23 cellular contexts compared by ENCODE assay signal in the genomic region with DNA sequence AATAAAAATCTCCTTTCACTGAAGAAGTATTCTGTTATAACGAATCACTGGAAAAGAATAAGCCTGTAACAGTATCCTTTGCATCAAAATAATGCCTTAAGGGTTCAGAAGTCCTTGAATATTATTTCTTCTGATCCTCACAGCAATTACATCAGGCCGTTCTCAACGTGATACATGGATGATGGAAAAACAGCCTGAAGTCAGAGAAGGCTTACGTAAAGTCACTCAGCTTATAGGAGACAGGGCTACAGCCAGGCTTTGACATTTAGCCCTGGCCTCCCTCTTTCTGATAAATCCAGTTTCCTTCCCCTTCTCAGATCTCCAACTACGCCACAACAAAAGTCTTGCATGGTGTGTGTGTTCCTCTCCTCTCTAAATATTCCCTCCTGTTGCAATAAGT.
"Had no signal": no experiment of that assay in that cellular context is flagged by ENCODE, and none has a peak within 500 bp of the region (broad histone marks: within the 10 kb centered on the region; RNA-seq: fewer than 3 reads in every experiment).

No MANE protein-coding gene starts in this region.

- DNase-seq: activated CD4-positive, alpha-beta memory T cell treated with anti-CD3 and anti-CD28 coated beads, Interleukin-2, amount 10 ng/mL, durations not matched to agents 7 days and 5 days; activated CD4-positive, alpha-beta T cell treated with anti-CD3 and anti-CD28 coated beads for 48 hours; activated CD4-positive, CD25-positive, alpha-beta regulatory T cell; activated CD8-positive, alpha-beta memory T cell treated with anti-CD3 and anti-CD28 coated beads, Interleukin-2, amount 10 ng/mL, durations not matched to agents 7 days and 5 days; activated naive CD4-positive, alpha-beta T cell; activated naive CD8-positive, alpha-beta T cell treated with anti-CD3 and anti-CD28 coated beads for 36 hours; amygdala; effector memory CD8-positive, alpha-beta T cell; foreskin keratinocyte; hypothalamus; islet precursor cell; occipital lobe; stimulated activated CD4-positive, alpha-beta T cell treated with anti-CD3 and anti-CD28 coated beads, Interleukin-2, amount 100 ng/mL, for 24 hours; stimulated activated naive CD8-positive, alpha-beta T cell treated with anti-CD3 and anti-CD28 coated beads, Interleukin-15, Interleukin-2, amounts not matched to agents 100 U/mL and 50 U/mL, for 24 hours; substantia nigra had no signal

- H3K9me3 Mint-ChIP-seq: effector memory CD8-positive, alpha-beta T cell had no signal

- H3K27ac Mint-ChIP-seq: activated CD4-positive, alpha-beta memory T cell treated with anti-CD3 and anti-CD28 coated beads, Interleukin-2, amount 10 ng/mL, durations not matched to agents 7 days and 5 days; activated CD8-positive, alpha-beta memory T cell treated with anti-CD3 and anti-CD28 coated beads, Interleukin-2, amount 10 ng/mL, durations not matched to agents 7 days and 5 days; activated naive CD8-positive, alpha-beta T cell treated with anti-CD3 and anti-CD28 coated beads for 36 hours; progenitor cell of endocrine pancreas; T-helper 1 cell treated with Interleukin-12 subunit alpha and Interleukin-12 subunit beta and Interleukin-4 antibody, amounts not matched to agents 30 μg/mL and 1 μg/mL, for 36 hours had no signal

- FAIRE-seq: TTC549, urothelium cell line had no signal

- H3K27me3 Mint-ChIP-seq: activated CD8-positive, alpha-beta memory T cell treated with anti-CD3 and anti-CD28 coated beads, Interleukin-2, amount 10 ng/mL, durations not matched to agents 7 days and 5 days; effector memory CD8-positive, alpha-beta T cell; progenitor cell of endocrine pancreas had no signal

- H3K27ac ChIP-seq: cardiac muscle cell, foreskin keratinocyte, tibial nerve had no signal

- H3K9me3 ChIP-seq: tibial nerve had no signal

- H3K4me3 ChIP-seq: cardiac muscle cell, lung, tibial nerve had no signal

- H3K4me3 Mint-ChIP-seq: activated CD4-positive, alpha-beta memory T cell treated with anti-CD3 and anti-CD28 coated beads, Interleukin-2, amount 10 ng/mL, durations not matched to agents 7 days and 5 days; activated CD8-positive, alpha-beta memory T cell treated with anti-CD3 and anti-CD28 coated beads, Interleukin-2, amount 10 ng/mL, durations not matched to agents 7 days and 5 days; activated naive CD8-positive, alpha-beta T cell treated with anti-CD3 and anti-CD28 coated beads for 36 hours; effector memory CD8-positive, alpha-beta T cell; nephron; T-helper 1 cell treated with Interleukin-12 subunit alpha and Interleukin-12 subunit beta and Interleukin-4 antibody, amounts not matched to agents 30 μg/mL and 1 μg/mL, for 36 hours had no signal

- ATAC-seq: activated CD8-positive, alpha-beta memory T cell treated with anti-CD3 and anti-CD28 coated beads, Interleukin-2, amount 10 ng/mL, durations not matched to agents 7 days and 5 days; effector memory CD8-positive, alpha-beta T cell; foreskin keratinocyte; stimulated activated naive CD8-positive, alpha-beta T cell treated with anti-CD3 and anti-CD28 coated beads, Interleukin-15, Interleukin-2, amounts not matched to agents 100 U/mL and 50 U/mL, for 24 hours had no signal

- H3K36me3 ChIP-seq: cardiac muscle cell, tibial nerve had no signal

- H3K27me3 ChIP-seq: cardiac muscle cell, foreskin keratinocyte, tibial nerve had no signal

- H3K4me1 ChIP-seq: foreskin keratinocyte, tibial nerve had no signal
